In the genomic region with DNA sequence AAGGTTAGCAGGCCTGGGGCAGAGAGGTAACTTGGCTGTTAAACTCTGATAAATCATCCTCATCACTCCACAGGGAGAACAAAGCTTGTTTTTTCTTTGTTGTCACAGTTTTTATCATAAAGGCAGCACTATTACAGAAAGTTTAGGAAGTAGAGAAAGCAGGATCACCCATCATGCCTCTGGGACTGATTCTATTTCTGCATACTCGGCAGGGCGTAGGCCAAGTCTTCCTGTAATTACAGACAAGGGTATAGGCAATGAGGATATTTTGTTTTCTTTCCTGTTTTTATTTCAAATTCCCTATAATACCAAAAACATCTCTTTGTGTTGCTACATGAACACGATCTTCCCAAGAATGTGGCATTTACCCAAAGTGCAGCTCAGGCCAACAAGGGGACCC, we compare ENCODE assay signal across 30 cellular contexts.
"Had no signal": no experiment of that assay in that cellular context is flagged by ENCODE, and none has a peak within 500 bp of the region (broad histone marks: within the 10 kb centered on the region; RNA-seq: fewer than 3 reads in every experiment).

No MANE protein-coding gene starts in this region.

- H3K4me3 ChIP-seq: adrenal gland, body of pancreas, cardiac muscle cell, esophagus muscularis mucosa, lower lobe of right lung, skin epidermis, tibial nerve had no signal

- H3K36me3 Mint-ChIP-seq: activated naive CD8-positive, alpha-beta T cell treated with anti-CD3 and anti-CD28 coated beads for 36 hours; naive thymus-derived CD8-positive, alpha-beta T cell; stimulated activated effector memory CD8-positive, alpha-beta T cell treated with anti-CD3 and anti-CD28 coated beads, Interleukin-12 subunit alpha, Interleukin-12 subunit beta, amount 100 ng/mL, for 72 hours had no signal

- H3K4me1 Mint-ChIP-seq: activated CD4-positive, alpha-beta T cell treated with anti-CD3 and anti-CD28 coated beads for 36 hours; activated naive CD8-positive, alpha-beta T cell treated with anti-CD3 and anti-CD28 coated beads for 36 hours; endodermal cell; stimulated activated effector memory CD8-positive, alpha-beta T cell treated with anti-CD3 and anti-CD28 coated beads, Interleukin-12 subunit alpha, Interleukin-12 subunit beta, amount 100 ng/mL, for 72 hours; stimulated activated naive CD8-positive, alpha-beta T cell treated with anti-CD3 and anti-CD28 coated beads, Interleukin-15, amount 100 ng/mL, for 72 hours had no signal

- H3K9me3 ChIP-seq: adrenal gland, body of pancreas had no signal

- H3K4me1 ChIP-seq: body of pancreas, foreskin keratinocyte had no signal

- DNase-seq: activated CD4-positive, alpha-beta T cell treated with anti-CD3 and anti-CD28 coated beads for 36 hours; activated CD4-positive, alpha-beta T cell treated with anti-CD3 and anti-CD28 coated beads, Interleukin-2, amount 50 U/mL, for 4 hours; activated CD4-positive, CD25-positive, alpha-beta regulatory T cell; activated effector memory CD4-positive, alpha-beta T cell treated with Interleukin-2 at 50 U/mL for 16 hours; activated naive CD4-positive, alpha-beta T cell treated with Interleukin-2 at 50 U/mL for 16 hours; activated naive CD8-positive, alpha-beta T cell treated with anti-CD3 and anti-CD28 coated beads for 36 hours; activated T-cell treated with anti-CD3 and anti-CD28 coated beads for 4 hours; activated T-cell treated with anti-CD3 and anti-CD28 coated beads, Interleukin-2, amount 50 U/mL, for 72 hours; adrenal gland; aorta; body of pancreas; cortex of kidney; endodermal cell; foreskin keratinocyte; lower lobe of right lung; mesenchymal stem cell; naive thymus-derived CD8-positive, alpha-beta T cell; posterior cingulate gyrus; stimulated activated CD4-positive, alpha-beta T cell treated with anti-CD3 and anti-CD28 coated beads, Interleukin-12 subunit alpha, Interleukin-12 subunit beta, amount 100 ng/mL, for 4 hours; stimulated activated CD4-positive, alpha-beta T cell treated with anti-CD3 and anti-CD28 coated beads, Interleukin-4, amount 100 ng/mL, for 1 hour; stimulated activated naive CD8-positive, alpha-beta T cell treated with anti-CD3 and anti-CD28 coated beads, Interleukin-15, amount 100 ng/mL, for 72 hours; T-helper 1 cell had no signal

- H3K27ac ChIP-seq: body of pancreas, cardiac muscle cell, esophagus muscularis mucosa, foreskin keratinocyte, lower lobe of right lung, tibial nerve had no signal

- H3K27me3 Mint-ChIP-seq: activated CD4-positive, alpha-beta T cell treated with anti-CD3 and anti-CD28 coated beads for 36 hours; activated naive CD8-positive, alpha-beta T cell treated with anti-CD3 and anti-CD28 coated beads for 36 hours had no signal

- H3K27ac Mint-ChIP-seq: activated CD4-positive, alpha-beta T cell treated with anti-CD3 and anti-CD28 coated beads for 36 hours; activated naive CD8-positive, alpha-beta T cell treated with anti-CD3 and anti-CD28 coated beads for 36 hours; activated T-cell treated with anti-CD3 and anti-CD28 coated beads, Interleukin-2, amount 50 U/mL, for 72 hours; endodermal cell; naive thymus-derived CD8-positive, alpha-beta T cell; stimulated activated naive CD8-positive, alpha-beta T cell treated with anti-CD3 and anti-CD28 coated beads, Interleukin-15, amount 100 ng/mL, for 72 hours; T-helper 2 cell treated with Interferon-gamma antibody and Interleukin-4, amounts not matched to agents 5 μg/mL and 100 μg/mL, for 36 hours had no signal

- H3K36me3 ChIP-seq: adrenal gland, cardiac muscle cell, esophagus muscularis mucosa, lower lobe of right lung, tibial nerve had no signal

- ATAC-seq: activated CD4-positive, alpha-beta T cell treated with anti-CD3 and anti-CD28 coated beads for 36 hours; activated T-cell treated with anti-CD3 and anti-CD28 coated beads, Interleukin-2, amount 50 U/mL, for 72 hours; body of pancreas; foreskin keratinocyte; lower lobe of right lung; naive thymus-derived CD8-positive, alpha-beta T cell; sciatic nerve; stimulated activated effector memory CD8-positive, alpha-beta T cell treated with anti-CD3 and anti-CD28 coated beads, Interleukin-12 subunit alpha, Interleukin-12 subunit beta, amount 100 ng/mL, for 72 hours; stimulated activated naive CD8-positive, alpha-beta T cell treated with anti-CD3 and anti-CD28 coated beads, Interleukin-15, amount 100 ng/mL, for 72 hours had no signal

- H3K4me3 Mint-ChIP-seq: activated CD4-positive, alpha-beta T cell treated with anti-CD3 and anti-CD28 coated beads for 36 hours; activated naive CD8-positive, alpha-beta T cell treated with anti-CD3 and anti-CD28 coated beads for 36 hours; activated T-cell treated with anti-CD3 and anti-CD28 coated beads, Interleukin-2, amount 50 U/mL, for 72 hours; endodermal cell; naive thymus-derived CD8-positive, alpha-beta T cell; neural crest cell; stimulated activated effector memory CD8-positive, alpha-beta T cell treated with anti-CD3 and anti-CD28 coated beads, Interleukin-12 subunit alpha, Interleukin-12 subunit beta, amount 100 ng/mL, for 72 hours; stimulated activated naive CD8-positive, alpha-beta T cell treated with anti-CD3 and anti-CD28 coated beads, Interleukin-15, amount 100 ng/mL, for 72 hours; T-helper 2 cell treated with Interferon-gamma antibody and Interleukin-4, amounts not matched to agents 5 μg/mL and 100 μg/mL, for 36 hours had no signal

- H3K27me3 ChIP-seq: adrenal gland, body of pancreas, cardiac muscle cell, esophagus muscularis mucosa, foreskin keratinocyte, tibial nerve had no signal

- H3K9me3 Mint-ChIP-seq: activated naive CD8-positive, alpha-beta T cell treated with anti-CD3 and anti-CD28 coated beads for 36 hours; activated T-cell treated with anti-CD3 and anti-CD28 coated beads, Interleukin-2, amount 50 U/mL, for 72 hours; neural crest cell; stimulated activated effector memory CD8-positive, alpha-beta T cell treated with anti-CD3 and anti-CD28 coated beads, Interleukin-12 subunit alpha, Interleukin-12 subunit beta, amount 100 ng/mL, for 72 hours; stimulated activated naive CD8-positive, alpha-beta T cell treated with anti-CD3 and anti-CD28 coated beads, Interleukin-15, amount 100 ng/mL, for 72 hours; T-helper 2 cell treated with Interferon-gamma antibody and Interleukin-4, amounts not matched to agents 5 μg/mL and 100 μg/mL, for 36 hours had no signal
